ENCODE assay signal across 6 cellular contexts in the genomic region with DNA sequence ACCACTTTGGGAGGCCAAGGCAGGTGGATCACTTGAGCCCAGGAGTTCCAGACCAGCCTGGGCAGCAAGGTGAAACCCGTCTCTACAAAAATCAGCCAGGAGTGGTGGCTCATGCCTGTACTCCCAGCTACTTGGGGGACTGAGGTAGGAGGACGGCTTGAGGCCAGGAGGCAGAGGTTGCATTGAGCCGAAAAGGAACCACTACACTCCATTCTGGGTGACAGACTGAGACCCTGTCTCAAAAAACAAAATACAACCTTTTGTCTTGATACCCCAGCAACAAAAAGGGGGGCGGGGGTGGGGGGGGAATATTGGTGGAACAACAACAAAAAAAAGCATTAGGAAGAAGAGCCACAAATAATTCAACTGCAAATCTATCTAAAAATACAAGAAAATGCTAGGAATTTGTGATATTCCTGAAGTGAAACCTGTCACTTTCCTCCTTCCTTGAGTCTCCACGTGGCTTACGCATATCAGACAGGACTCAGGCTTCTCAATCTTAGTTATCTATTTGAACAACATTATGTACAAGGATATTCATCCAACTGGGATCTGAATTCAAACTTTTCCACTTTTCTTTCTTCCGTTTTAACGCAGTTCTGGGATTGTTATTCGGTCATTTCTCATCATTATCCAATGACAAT. TPM values are rescaled to one million over a fixed set of nuclear protein-coding genes. Genes with fewer than 3 reads are reported as not detected.
DNase-seq lines count a peak whose midpoint lies in the region; TF ChIP-seq lines count a peak whose summit lies in the region.

No MANE protein-coding gene starts in this region.

- in situ Hi-C loops in transverse colon (cut with MboI; ENCODE audit: low pct_ligation_motif_present in 1 of 4, low pct_unique_long_range_greater_than_20kb in 1 of 4, low sequenced_read_pairs in 3 of 4), result loop anchor here in 1 of 4 donors (25.0 kb wide), 1 partner anchor 117 kb away; no protein-coding TSS in a partner anchor

- CTCF ChIA-PET in A673 (lab: Charles Lee), result interaction anchor here (0.6 to 0.9 kb wide), 2 partner anchors 24 to 95 kb away, joined by 3 to 4 read pairs; no protein-coding TSS in a partner anchor

- H3K4me1 ChIP-seq in A673 (ENCODE audit: insufficient read depth, low read length, poor library complexity, severe bottlenecking) (peaks cover 13% of the 10 kb centered on the region), transverse colon (peaks cover 5 to 22% (median 8%) of the 10 kb centered on the region in 4 donors)

- TF ChIP-seq EP300 in transverse colon (IDR thresholded peaks at IDR 0.05; ENCODE audit: low read depth), result no peak

- peak overlapping the region; percentile 73 for H3K4me3 ChIP-seq in A673 (ENCODE audit: low read depth, low read length, poor library complexity, severe bottlenecking)
- H3K4me3 ChIP-seq in fibroblast of villous mesenchyme (ENCODE audit: low read depth, low read length), result peak overlapping the region; percentile 73
- peak overlapping the region; percentile 75 to 89 (median 78) for H3K4me3 ChIP-seq in transverse colon

- DNase-seq in A673 (ENCODE audit: low spot score) (no peak), NCI-H69 (lab: John Stamatoyannopoulos, UW) (peak; percentile 39), fibroblast of villous mesenchyme (ENCODE audit: low read depth) (no peak), transverse colon (no peak), NCI-H345 (lab: John Stamatoyannopoulos, UW) (no peak), NCI-H82 (lab: John Stamatoyannopoulos, UW) (no peak)

- H3K36me3 ChIP-seq in A673 (ENCODE audit: insufficient read depth, low read length, poor library complexity, severe bottlenecking) (no peaks in the 10 kb centered on the region), transverse colon (no peaks in the 10 kb centered on the region)

- peak overlapping the region; percentile 84 for H3K27ac ChIP-seq in A673 (ENCODE audit: low read depth, low read length, poor library complexity, severe bottlenecking)
- peak overlapping the region; percentile 94 to 98 (median 96) for H3K27ac ChIP-seq in transverse colon

- POLR2A ChIA-PET in A673 (lab: Charles Lee; ENCODE audit: low non-redundant PET), result interaction anchor here (0.5 kb wide), 1 partner anchor 30 kb away, joined by 4 read pairs; the partner anchor contains the start of gene GLI1

- TSS peak; percentile 89 for BruUV-seq in A673 (replicated peaks; lab: Mats Ljungman, UMichigan)

- TF ChIP-seq POLR2A in transverse colon (IDR thresholded peaks at IDR 0.05), result no peak

- TF ChIP-seq CTCF in A673 (conservative IDR thresholded peaks at IDR 0.05; ENCODE audit: low read depth, low read length) (no peak), fibroblast of villous mesenchyme (IDR thresholded peaks at IDR 0.05; ENCODE audit: insufficient read depth, low read depth, low read length) (no peak), transverse colon (IDR thresholded peaks at IDR 0.05) (no peak)

- H3K9me3 ChIP-seq in A673 (ENCODE audit: low read depth, low read length, poor library complexity, severe bottlenecking), result no peaks in the 10 kb centered on the region
- H3K9me3 ChIP-seq in transverse colon, result no peaks in the 10 kb centered on the region

- intact Hi-C loops in A673 (cut with micrococcal nuclease; ENCODE audit: unreplicated experiment) (no loop called here), transverse colon (cut with DNase I; ENCODE audit: low total_unique reads) (no loop called here)

- WGBS in transverse colon (ENCODE audit: low coverage in 1 of 2), 2 donors, result 21 to 24% methylated on average over 8 to 9 of the region's 9 CpGs

- no peaks in the 10 kb centered on the region for H3K27me3 ChIP-seq in A673 (replicated peaks; ENCODE audit: insufficient read depth, low read depth, low read length, poor library complexity)
- no peaks in the 10 kb centered on the region for H3K27me3 ChIP-seq in transverse colon

RNA-seq across cellular contexts. Expression of gene R3HDM2, which starts 1.2 kb away (rescaled TPM):
- total RNA-seq in A673 (2021), result 64.0 and 76.2 TPM in 2 replicates
- 16.8 and 19.0 TPM in 2 replicates for total RNA-seq in fibroblast of villous mesenchyme
- total RNA-seq in transverse colon, result 10 to 100 TPM; 26.3 to 56.9 (median 33.3) TPM

RNA-seq across cellular contexts. Expression of gene INHBC, which starts 5.0 kb away (rescaled TPM):
- total RNA-seq in A673 (2021) (not detected in 2 replicates), fibroblast of villous mesenchyme (under 0.01 TPM in 1 of 2 replicates, not detected in the other), transverse colon (not detected)

RNA-seq across cellular contexts. Expression of gene INHBE, which starts 25.5 kb away (rescaled TPM):
- total RNA-seq in A673 (2021) (0.62 and 0.94 TPM in 2 replicates), fibroblast of villous mesenchyme (1.7 and 4.5 TPM in 2 replicates), transverse colon (not detected)

RNA-seq across cellular contexts. Expression of gene GLI1, which starts 30.0 kb away (rescaled TPM):
- total RNA-seq in A673 (2021) (22.4 and 22.6 TPM in 2 replicates), fibroblast of villous mesenchyme (0.86 and 1.9 TPM in 2 replicates), transverse colon (1 to 10 TPM in 1 of 4 donors, under 1 TPM in 2, not detected in 1; 0.41 to 1.2 (median 0.79) TPM)

RNA-seq across cellular contexts. Expression of gene ARHGAP9, which starts 50.1 kb away (rescaled TPM):
- total RNA-seq in A673 (2021) (0.52 and 0.87 TPM in 2 replicates), fibroblast of villous mesenchyme (under 0.01 TPM in 2 replicates), transverse colon (10 to 100 TPM in 3 of 4 donors, not detected in 1; 11.7 to 87.2 (median 27.3) TPM)
